ENCODE assay signal across 17 cellular contexts in genomic region chr4:6228158-6229067, GRCh38. TPM values are rescaled to one million over a fixed set of nuclear protein-coding genes. Genes with fewer than 3 reads are reported as not detected.
DNase-seq lines count a peak whose midpoint lies in the region; ATAC-seq and TF ChIP-seq lines count a peak whose summit lies in the region.
"Had no signal": no experiment of that assay in that cellular context is flagged by ENCODE, and none has a peak within 500 bp of the region (broad histone marks: within the 10 kb centered on the region; RNA-seq: fewer than 3 reads in every experiment).

No MANE protein-coding gene starts in this region.

- TF ChIP-seq CTCF in IMR-90 (conservative IDR thresholded peaks at IDR 0.05; ENCODE audit: low read depth, low read length) (no peak), RWPE1 (conservative IDR thresholded peaks at IDR 0.05; ENCODE audit: low read depth) (no peak)

- no peak overlapping the region for H3K56ac ChIP-seq in IMR-90 (ENCODE audit: extremely low read depth, insufficient read depth, low read length)

- no peaks in the 10 kb centered on the region for H3K4me1 ChIP-seq in IMR-90 (ENCODE audit: control insufficient read depth, insufficient read depth, low read length)
- H3K4me1 ChIP-seq: SJCRH30 had no signal

- no peak overlapping the region for H3K23ac ChIP-seq in IMR-90 (ENCODE audit: low read depth, low read length)

- no peak overlapping the region for H3K14ac ChIP-seq in IMR-90 (replicated peaks; ENCODE audit: low read depth, low read length)

- no peak overlapping the region for H2BK120ac ChIP-seq in IMR-90 (ENCODE audit: low read depth, low read length)

- no TSS peak for BruUV-seq in IMR-90 (replicated peaks; lab: Mats Ljungman, UMichigan)

- H2AFZ ChIP-seq in IMR-90 (replicated peaks; ENCODE audit: low read length, poor library complexity), result peak overlapping the region; percentile 43

- no peak overlapping the region for H4K91ac ChIP-seq in IMR-90 (ENCODE audit: insufficient read depth, low read depth, low read length)

- no peak overlapping the region for H3K4me3 ChIP-seq in IMR-90 (ENCODE audit: insufficient read depth, low read depth, low read length)
- H3K4me3 ChIP-seq: SJCRH30 had no signal

- dilution Hi-C loops in IMR-90 (cut with HindIII; ENCODE audit: low sequenced_read_pairs, unreplicated experiment), result no loop called here

- H3K27me3 ChIP-seq in IMR-90 (ENCODE audit: control insufficient read depth, insufficient read depth, low read length), result no peaks in the 10 kb centered on the region; the same call in 1 of the 2 replicates
- H3K27me3 ChIP-seq: SJCRH30 had no signal

- no peak overlapping the region for H3K4ac ChIP-seq in IMR-90 (ENCODE audit: low read depth, low read length)

- H3K18ac ChIP-seq in IMR-90 (ENCODE audit: low read depth, low read length), result no peak overlapping the region

- intact Hi-C loops in IMR-90 (cut with micrococcal nuclease), result no loop called here
- intact Hi-C loops in head of caudate nucleus (cut with DNase I), result no loop called here

- H2BK5ac ChIP-seq in IMR-90 (ENCODE audit: low read depth, low read length, poor library complexity, severe bottlenecking), result no peak overlapping the region

- H2AK9ac ChIP-seq in IMR-90 (replicated peaks; ENCODE audit: low read depth, low read length, poor library complexity), result no peak overlapping the region

- H3K9me3 ChIP-seq in IMR-90 (ENCODE audit: control insufficient read depth, insufficient read depth, low read length), result no peaks in the 10 kb centered on the region
- H3K9me3 ChIP-seq: SJCRH30 had no signal

- CTCF ChIA-PET in IMR-90 (lab: Yijun Ruan, JAX), result no interaction called here
- CTCF ChIA-PET in RWPE1 (lab: Yijun Ruan, JAX), result no interaction called here

- DNase-seq in D341Med (ENCODE audit: low spot score), result peak; percentile 9
- DNase-seq in IMR-90, result no peak
- peak in 25 of 42 donors; percentile 24 to 85 (median 50) for DNase-seq in head of caudate nucleus
- peak; percentile 63 for DNase-seq in putamen (ENCODE audit: low spot score)
- no peak for DNase-seq in NK-92 (lab: John Stamatoyannopoulos, UW; ENCODE audit: unreplicated experiment)
- no peak for DNase-seq in RWPE1 (ENCODE audit: low spot score)
- DNase-seq: CD4-positive, alpha-beta memory T cell; Karpas-422; NCI-H1436; NCI-H187 treated with DMSO at 0.1 percent for 48 hours; SJCRH30 had no signal

- TF ChIP-seq RAD21 in IMR-90 (IDR thresholded peaks at IDR 0.05; ENCODE audit: low read length), result no peak

- WGBS in IMR-90 (ENCODE audit: extremely low coverage in 2 of 2, insufficient read length in 1 of 2), 2 experiments, result 7% methylated on average over 3 of the region's 16 CpGs; no CpG with 5 or more reads in 1 of the 2 experiments

- in situ Hi-C loops in IMR-90 (cut with MboI; ENCODE audit: low sequenced_read_pairs), result no loop called here

- H3K27ac ChIP-seq in IMR-90 (ENCODE audit: insufficient read depth, low read length) (no peak overlapping the region), RWPE1 (no peak overlapping the region)
- H3K27ac ChIP-seq: SJCRH30 had no signal

- H2BK15ac ChIP-seq in IMR-90 (ENCODE audit: low read depth, low read length), result no peak overlapping the region

- no peak overlapping the region for H3K9ac ChIP-seq in IMR-90 (ENCODE audit: low read depth, low read length)

- H3K36me3 ChIP-seq in IMR-90 (ENCODE audit: control insufficient read depth, insufficient read depth, low read length), result no peaks in the 10 kb centered on the region
- H3K36me3 ChIP-seq: SJCRH30 had no signal

- no peak overlapping the region for H2BK20ac ChIP-seq in IMR-90 (ENCODE audit: low read depth, low read length)

- TF ChIP-seq POLR2A in IMR-90 (IDR thresholded peaks at IDR 0.05; ENCODE audit: low read depth, low read length), result no peak

- no peak overlapping the region for H3K4me2 ChIP-seq in IMR-90 (ENCODE audit: low read depth, low read length)

- no peak overlapping the region for H2AK5ac ChIP-seq in IMR-90 (ENCODE audit: low read depth, low read length)

- no peaks in the 10 kb centered on the region for H4K20me1 ChIP-seq in IMR-90 (ENCODE audit: insufficient read depth, low read length)

- no peak for ATAC-seq in IMR-90 (ENCODE audit: low read depth)
- ATAC-seq in HG03439 (IDR thresholded peaks at IDR 0.05; ENCODE audit: unreplicated experiment), result no peak
- ATAC-seq in HG03565 (IDR thresholded peaks at IDR 0.05; ENCODE audit: unreplicated experiment), result no peak
- ATAC-seq: Panc1 had no signal

- H4K5ac ChIP-seq in IMR-90 (ENCODE audit: low read depth, low read length), result no peak overlapping the region

- POLR2A ChIA-PET in IMR-90 (lab: Charles Lee; ENCODE audit: unreplicated experiment) (no interaction called here), RWPE1 (lab: Yijun Ruan, JAX; ENCODE audit: low non-redundant PET) (no interaction called here)

- no peaks in the 10 kb centered on the region for H3K9me1 ChIP-seq in IMR-90 (ENCODE audit: insufficient read depth, low read length)

- H3K79me1 ChIP-seq in IMR-90 (ENCODE audit: low read depth in 1 of 2, low read length in 2 of 2), result no peaks in the 10 kb centered on the region

- H4K8ac ChIP-seq in IMR-90 (ENCODE audit: low read depth in 2 of 2, low read length in 2 of 2), result no peak overlapping the region

TF ChIP-seq in IMR-90, 13 proteins besides CTCF, POLR2A, EP300 and RAD21:
- TF ChIP-seq NFE2L2 (IDR thresholded peaks at IDR 0.05; ENCODE audit: low read depth, low read length) (no peak), CHD1 (IDR thresholded peaks at IDR 0.05; ENCODE audit: low read depth, low read length) (no peak), FOS (IDR thresholded peaks at IDR 0.05; ENCODE audit: low read depth, low read length) (no peak), MXI1 (IDR thresholded peaks at IDR 0.05; ENCODE audit: borderline replicate concordance, low read depth, low read length) (no peak), MAFK (IDR thresholded peaks at IDR 0.05; ENCODE audit: low read depth, low read length) (no peak), CEBPB (IDR thresholded peaks at IDR 0.05; ENCODE audit: low read depth, low read length) (no peak), SMC3 (IDR thresholded peaks at IDR 0.05; ENCODE audit: low read depth, low read length) (no peak)
- TF ChIP-seq, protein P1, sequence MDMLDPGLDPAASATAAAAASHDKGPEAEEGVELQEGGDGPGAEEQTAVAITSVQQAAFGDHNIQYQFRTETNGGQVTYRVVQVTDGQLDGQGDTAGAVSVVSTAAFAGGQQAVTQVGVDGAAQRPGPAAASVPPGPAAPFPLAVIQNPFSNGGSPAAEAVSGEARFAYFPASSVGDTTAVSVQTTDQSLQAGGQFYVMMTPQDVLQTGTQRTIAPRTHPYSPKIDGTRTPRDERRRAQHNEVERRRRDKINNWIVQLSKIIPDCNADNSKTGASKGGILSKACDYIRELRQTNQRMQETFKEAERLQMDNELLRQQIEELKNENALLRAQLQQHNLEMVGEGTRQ (IDR thresholded peaks at IDR 0.05; ENCODE audit: low read depth, low read length), result no peak

RNA-seq across cellular contexts. Expression of gene JAKMIP1, which starts 28.1 kb away (rescaled TPM):
- total RNA-seq in IMR-90 (2012; rRNA removed), result not detected in 2 replicates
- not detected in 2 replicates for polyA plus RNA-seq in IMR-90 (2012; rRNA removed)
- polyA plus RNA-seq in IMR-90 (2012; cell fraction: cytosol; rRNA removed), result not detected in 2 replicates
- polyA plus RNA-seq in IMR-90 (2012; cell fraction: nucleus; rRNA removed; ENCODE audit: low replicate concordance), result not detected in 2 replicates
- total RNA-seq: G401, MCF 10A, SJCRH30 had no signal
- polyA plus RNA-seq: BJ had no signal

RNA-seq across cellular contexts. Expression of gene WFS1, which starts 41.2 kb away (rescaled TPM):
- total RNA-seq in IMR-90 (2012; rRNA removed), result 9.7 TPM in 2 replicates
- polyA plus RNA-seq in IMR-90 (2012; rRNA removed), result 42.4 and 47.7 TPM in 2 replicates
- 22.0 and 71.4 TPM in 2 replicates for polyA plus RNA-seq in IMR-90 (2012; cell fraction: cytosol; rRNA removed)
- polyA plus RNA-seq in IMR-90 (2012; cell fraction: nucleus; rRNA removed; ENCODE audit: low replicate concordance), result 50.6 and 96.4 TPM in 2 replicates

Comparison
In these comparisons a context has a peak if more than half of its experiments do, and no peak if none do; other contexts are left out.
1. DNase-seq: peak in D341Med (single experiment), head of caudate nucleus (25 of 42) and putamen (single experiment); none in IMR-90 (single experiment), NK-92 (single experiment) and RWPE1 (single experiment).